In the genomic region with DNA sequence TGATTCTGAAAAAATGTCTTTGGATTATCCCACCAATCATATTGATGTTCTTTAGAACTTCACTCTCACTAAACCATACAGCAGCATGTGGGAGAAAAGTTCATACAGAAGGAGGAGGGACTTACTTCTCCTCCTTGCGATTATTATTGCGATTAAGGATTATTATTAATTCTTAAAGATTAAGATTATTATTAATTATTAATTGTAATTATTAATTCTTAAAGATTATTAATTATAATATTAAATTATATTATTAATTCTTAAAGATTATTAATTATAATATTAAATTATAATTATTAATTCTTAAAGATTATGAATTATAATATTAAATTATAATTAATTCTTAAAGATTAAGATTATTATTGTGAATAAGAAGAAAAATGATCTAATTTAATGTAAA, we compare ENCODE assay signal across 15 cellular contexts.
DNase-seq lines count a peak whose midpoint lies in the region; ATAC-seq, FAIRE-seq and TF ChIP-seq lines count a peak whose summit lies in the region.
"Had no signal": no experiment of that assay in that cellular context is flagged by ENCODE, and none has a peak within 500 bp of the region (broad histone marks: within the 10 kb centered on the region; RNA-seq: fewer than 3 reads in every experiment).

No MANE protein-coding gene starts in this region.

- BruUV-seq in K562 (replicated peaks; lab: Mats Ljungman, UMichigan) = no TSS peak

- H3K4me3 ChIP-seq in K562 = no peak overlapping the region
- H3K4me3 ChIP-seq: A549, GM23338 had no signal

- no peaks in the 10 kb centered on the region for H3K79me2 ChIP-seq in K562 (ENCODE audit: control insufficient read depth, insufficient read depth, low read length)

- H3K36me3 ChIP-seq in K562 (ENCODE audit: control insufficient read depth, insufficient read depth, low read length) = no peaks in the 10 kb centered on the region; the same call in 2 of the 3 replicates

- H3K36me3 Mint-ChIP-seq in T-cell = no peaks in the 10 kb centered on the region

- no peaks in the 10 kb centered on the region for H3K4me1 Mint-ChIP-seq in T-cell

- no peak overlapping the region for H2AFZ ChIP-seq in K562 (ENCODE audit: low read depth, low read length)
- H2AFZ ChIP-seq: GM23338 had no signal

- in situ Hi-C loops in K562 (cut with MboI) = no loop called here

- H3K27me3 ChIP-seq in K562 (ENCODE audit: control insufficient read depth in 2 of 2, insufficient read depth in 2 of 2, low read length in 2 of 2) = no peaks in the 10 kb centered on the region

- CTCF ChIA-PET in K562 (lab: Yijun Ruan, JAX; ENCODE audit: low intra/inter-chr PET ratio) = no interaction called here
- CTCF ChIA-PET in T-cell (lab: Charles Lee) = no interaction called here

- H3K9me3 ChIP-seq in K562 (replicated peaks; ENCODE audit: control insufficient read depth, insufficient read depth, low read depth, low read length) = no peaks in the 10 kb centered on the region
- H3K9me3 ChIP-seq: A549, Caco-2 had no signal

- no peak overlapping the region for H3K27ac Mint-ChIP-seq in T-cell
- H3K27ac Mint-ChIP-seq: CD4-positive, alpha-beta T cell; GM23338 had no signal

- no peak for TF ChIP-seq CTCF in K562 (IDR thresholded peaks at IDR 0.05 in 2 of 3, conservative IDR thresholded peaks at IDR 0.05 in 1 of 3; ENCODE audit: insufficient read depth in 2 of 3, low read depth in 1 of 3, low read length in 3 of 3)

- TF ChIP-seq EP300 in K562 (IDR thresholded peaks at IDR 0.05; ENCODE audit: low read length) = no peak

- peaks cover 0 to 2% (median 0%) of the 10 kb centered on the region in 3 donors for H3K9me3 Mint-ChIP-seq in T-cell
- H3K9me3 Mint-ChIP-seq: CD4-positive, alpha-beta T cell; GM23338 had no signal

- no peak overlapping the region for H3K4me2 ChIP-seq in K562 (ENCODE audit: insufficient read depth, low read length)
- H3K4me2 ChIP-seq: A549, GM23338 had no signal

- POLR2A ChIA-PET in K562 (lab: Yijun Ruan, JAX) (no interaction called here), T-cell (lab: Charles Lee) (no interaction called here)

- TF ChIP-seq POLR2A in K562 (conservative IDR thresholded peaks at IDR 0.05) = no peak

- ATAC-seq in K562 (no peak), GM19351 (IDR thresholded peaks at IDR 0.05; ENCODE audit: unreplicated experiment) (no peak), T-cell (replicated peaks in 1 of 4) (no peak)
- ATAC-seq: A549, GM23338 had no signal

- DNase-seq in RCC 7860 (ENCODE audit: low spot score) (no peak), K562 (ENCODE audit: extremely low read depth in 1 of 4, low spot score in 3 of 4) (no peak), DMS153 (lab: John Stamatoyannopoulos, UW) (no peak), T-cell (no peak), SKM-1 (lab: John Stamatoyannopoulos, UW; ENCODE audit: unreplicated experiment) (no peak)
- DNase-seq: AML-193; Caco-2; CD4-positive, alpha-beta T cell; HCEC 1CT had no signal

- no peaks in the 10 kb centered on the region for H4K20me1 ChIP-seq in K562 (replicated peaks; ENCODE audit: control insufficient read depth, insufficient read depth, low read length)

- WGBS in K562 (ENCODE audit: insufficient coverage, low coverage, missing lambda C conversion rate) = 89% methylated on average over 2 of the region's 2 CpGs

- intact Hi-C loops in K562 (cut with micrococcal nuclease) = no loop called here

- no peaks in the 10 kb centered on the region for H3K9me1 ChIP-seq in K562 (ENCODE audit: control insufficient read depth, insufficient read depth, low read length)

- no peak overlapping the region for H3K9ac ChIP-seq in K562 (ENCODE audit: insufficient read depth in 1 of 2, low read depth in 2 of 2, low read length in 2 of 2)

- H3K4me1 ChIP-seq in K562 (replicated peaks in 1 of 2; ENCODE audit: control insufficient read depth in 2 of 2, insufficient read depth in 2 of 2, low read length in 2 of 2) = no peaks in the 10 kb centered on the region
- H3K4me1 ChIP-seq: A549, Caco-2 had no signal

- H3K4me3 Mint-ChIP-seq in T-cell = no peak overlapping the region
- H3K4me3 Mint-ChIP-seq: CD4-positive, alpha-beta T cell; GM23338 had no signal

- no peaks in the 10 kb centered on the region for H3K27me3 Mint-ChIP-seq in T-cell
- H3K27me3 Mint-ChIP-seq: CD4-positive, alpha-beta T cell had no signal

- H3K27ac ChIP-seq in K562 (ENCODE audit: extremely low read depth, low read depth, low read length) = no peak overlapping the region
- H3K27ac ChIP-seq: A549, C4-2B had no signal

- no peak for TF ChIP-seq RAD21 in K562 (CRISPR knock-in tag; conservative IDR thresholded peaks at IDR 0.05 in 1 of 2, IDR thresholded peaks at IDR 0.05 in 1 of 2)

- FAIRE-seq in RCC 7860 (lab: Jason Lieb, UNC) (peak; percentile 96), K562 (lab: Jason Lieb, UNC) (no peak), islet of Langerhans (lab: Jason Lieb, UNC) (peak; percentile 9)
- FAIRE-seq: A549, GM12891 had no signal

TF ChIP-seq in K562, 482 proteins besides CTCF, POLR2A, EP300 and RAD21:
- TF ChIP-seq CBFA2T3 (IDR thresholded peaks at IDR 0.05) (no peak), TBL1XR1 (IDR thresholded peaks at IDR 0.05; ENCODE audit: low read length in 2 of 2) (no peak), ZNF830 (CRISPR knock-in tag; IDR thresholded peaks at IDR 0.05) (no peak), PATZ1 (CRISPR knock-in tag; IDR thresholded peaks at IDR 0.05; ENCODE audit: borderline replicate concordance) (no peak), PHF8 (IDR thresholded peaks at IDR 0.05; ENCODE audit: borderline replicate concordance, low read length) (no peak), DACH1 (IDR thresholded peaks at IDR 0.05; ENCODE audit: partially characterized antibody) (peak; percentile 81), SNRNP70 (optimal IDR thresholded peaks at IDR 0.05; ENCODE audit: low read depth, low read length) (no peak), SMAD4 (CRISPR knock-in tag; conservative IDR thresholded peaks at IDR 0.05) (no peak)
